Comparison of ENCODE assay signal across 13 cellular contexts in genomic region chr16:59886021-59886420, GRCh38.
A peak's percentile ranks its signal among the peaks of the same experiment; 100 is the strongest.
DNase-seq lines count a peak whose midpoint lies in the region; ATAC-seq lines count a peak whose summit lies in the region.
"Had no signal": no experiment of that assay in that cellular context is flagged by ENCODE, and none has a peak within 500 bp of the region (broad histone marks: within the 10 kb centered on the region; RNA-seq: fewer than 3 reads in every experiment).

No MANE protein-coding gene starts in this region.

- H3K9me3 Mint-ChIP-seq in stimulated activated memory B cell treated with anti-CD40 and anti-IgM and Interleukin-4, amounts not matched to agents 10 μg/mL and 1 μg/mL and 100 μg/mL, for 72 hours: peaks cover 11% of the 10 kb centered on the region
- H3K9me3 Mint-ChIP-seq in activated CD8-positive, alpha-beta T cell treated with anti-CD3 and anti-CD28 coated beads, Interleukin-2, amount 10 ng/mL, durations not matched to agents 7 days and 5 days (ENCODE audit: insufficient read depth): peaks cover 12% of the 10 kb centered on the region

- no peaks in the 10 kb centered on the region for H3K27me3 Mint-ChIP-seq in stimulated activated memory B cell treated with anti-CD40 and anti-IgM and Interleukin-4, amounts not matched to agents 10 μg/mL and 1 μg/mL and 100 μg/mL, for 72 hours
- H3K27me3 Mint-ChIP-seq in activated CD8-positive, alpha-beta T cell treated with anti-CD3 and anti-CD28 coated beads, Interleukin-2, amount 10 ng/mL, durations not matched to agents 7 days and 5 days (ENCODE audit: low read depth): no peaks in the 10 kb centered on the region
- H3K27me3 Mint-ChIP-seq: activated naive CD8-positive, alpha-beta T cell treated with anti-CD3 and anti-CD28 coated beads, Interleukin-2, amount 10 ng/mL, durations not matched to agents 7 days and 5 days had no signal

- POLR2A ChIA-PET in activated CD8-positive, alpha-beta T cell treated with anti-CD3 and anti-CD28 coated beads, Interleukin-2, amount 10 ng/mL, durations not matched to agents 7 days and 5 days (lab: Charles Lee): no interaction called here

- H3K4me3 Mint-ChIP-seq in stimulated activated memory B cell treated with anti-CD40 and anti-IgM and Interleukin-4, amounts not matched to agents 10 μg/mL and 1 μg/mL and 100 μg/mL, for 72 hours: no peak overlapping the region
- H3K4me3 Mint-ChIP-seq in activated CD8-positive, alpha-beta T cell treated with anti-CD3 and anti-CD28 coated beads, Interleukin-2, amount 10 ng/mL, durations not matched to agents 7 days and 5 days: no peak overlapping the region
- H3K4me3 Mint-ChIP-seq: activated naive CD8-positive, alpha-beta T cell treated with anti-CD3 and anti-CD28 coated beads, Interleukin-2, amount 10 ng/mL, durations not matched to agents 7 days and 5 days; H9 had no signal

- DNase-seq in DMS 273 treated with DMSO at 0.1 percent for 48 hours (lab: John Stamatoyannopoulos, UW) (peak; percentile 91), RPMI7951 (ENCODE audit: low read depth) (peak; percentile 58), fibroblast of peridontal ligament (ENCODE audit: extremely low read depth) (peak; percentile 97), putamen (ENCODE audit: low spot score) (peak; percentile 22)
- no peak for DNase-seq in activated CD8-positive, alpha-beta T cell treated with anti-CD3 and anti-CD28 coated beads, Interleukin-2, amount 10 ng/mL, durations not matched to agents 7 days and 5 days
- DNase-seq: activated CD4-positive, CD25-positive, alpha-beta regulatory T cell treated with anti-CD3 and anti-CD28 coated beads, Interleukin-2, amount 50 U/mL, for 72 hours; activated naive CD8-positive, alpha-beta T cell treated with anti-CD3 and anti-CD28 coated beads, Interleukin-2, amount 10 ng/mL, durations not matched to agents 7 days and 5 days; COR-L47; H9; NCI-H446 had no signal

- no peaks in the 10 kb centered on the region for H3K4me1 Mint-ChIP-seq in stimulated activated memory B cell treated with anti-CD40 and anti-IgM and Interleukin-4, amounts not matched to agents 10 μg/mL and 1 μg/mL and 100 μg/mL, for 72 hours
- no peaks in the 10 kb centered on the region for H3K4me1 Mint-ChIP-seq in activated CD8-positive, alpha-beta T cell treated with anti-CD3 and anti-CD28 coated beads, Interleukin-2, amount 10 ng/mL, durations not matched to agents 7 days and 5 days (ENCODE audit: low read depth)
- H3K4me1 Mint-ChIP-seq: activated naive CD8-positive, alpha-beta T cell treated with anti-CD3 and anti-CD28 coated beads, Interleukin-2, amount 10 ng/mL, durations not matched to agents 7 days and 5 days; H9 had no signal

- no peak for ATAC-seq in HG03520 (IDR thresholded peaks at IDR 0.05; ENCODE audit: unreplicated experiment)
- no peak for ATAC-seq in stimulated activated memory B cell treated with anti-CD40 and anti-IgM and Interleukin-4, amounts not matched to agents 10 μg/mL and 1 μg/mL and 100 μg/mL, for 72 hours
- ATAC-seq in HG03039 (IDR thresholded peaks at IDR 0.05; ENCODE audit: unreplicated experiment): no peak
- ATAC-seq in activated CD8-positive, alpha-beta T cell treated with anti-CD3 and anti-CD28 coated beads, Interleukin-2, amount 10 ng/mL, durations not matched to agents 7 days and 5 days: no peak

- CTCF ChIA-PET in activated CD8-positive, alpha-beta T cell treated with anti-CD3 and anti-CD28 coated beads, Interleukin-2, amount 10 ng/mL, durations not matched to agents 7 days and 5 days (lab: Charles Lee): no interaction called here

- H3K27ac Mint-ChIP-seq in stimulated activated memory B cell treated with anti-CD40 and anti-IgM and Interleukin-4, amounts not matched to agents 10 μg/mL and 1 μg/mL and 100 μg/mL, for 72 hours: no peak overlapping the region
- H3K27ac Mint-ChIP-seq in activated CD8-positive, alpha-beta T cell treated with anti-CD3 and anti-CD28 coated beads, Interleukin-2, amount 10 ng/mL, durations not matched to agents 7 days and 5 days: no peak overlapping the region
- H3K27ac Mint-ChIP-seq: activated naive CD8-positive, alpha-beta T cell treated with anti-CD3 and anti-CD28 coated beads, Interleukin-2, amount 10 ng/mL, durations not matched to agents 7 days and 5 days; H9 had no signal

- H3K36me3 Mint-ChIP-seq in stimulated activated memory B cell treated with anti-CD40 and anti-IgM and Interleukin-4, amounts not matched to agents 10 μg/mL and 1 μg/mL and 100 μg/mL, for 72 hours: no peaks in the 10 kb centered on the region
- H3K36me3 Mint-ChIP-seq in activated CD8-positive, alpha-beta T cell treated with anti-CD3 and anti-CD28 coated beads, Interleukin-2, amount 10 ng/mL, durations not matched to agents 7 days and 5 days (ENCODE audit: low read depth): no peaks in the 10 kb centered on the region
- H3K36me3 Mint-ChIP-seq: activated naive CD8-positive, alpha-beta T cell treated with anti-CD3 and anti-CD28 coated beads, Interleukin-2, amount 10 ng/mL, durations not matched to agents 7 days and 5 days had no signal
